19 cellular contexts compared by ENCODE assay signal in the genomic region with DNA sequence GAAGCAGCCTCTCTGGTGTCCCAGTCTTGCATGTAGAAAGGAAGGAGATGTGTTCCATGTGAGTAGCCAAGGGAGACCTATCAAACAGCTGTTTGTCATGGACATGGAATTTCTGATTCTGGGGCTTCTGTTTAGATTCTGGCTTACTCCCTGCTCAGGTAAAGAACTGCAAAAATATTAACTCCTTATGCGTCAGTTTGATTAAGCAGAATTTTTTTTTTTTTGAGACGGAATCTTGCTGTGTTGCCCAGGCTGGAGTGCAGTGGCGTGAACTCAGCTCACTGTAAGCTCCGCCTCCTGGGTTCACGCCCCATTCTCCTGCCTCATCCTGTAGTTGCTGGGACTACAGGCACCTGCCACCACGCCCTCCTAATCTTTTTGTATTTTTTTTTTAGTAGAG.
"Had no signal": no experiment of that assay in that cellular context is flagged by ENCODE, and none has a peak within 500 bp of the region (broad histone marks: within the 10 kb centered on the region; RNA-seq: fewer than 3 reads in every experiment).

No MANE protein-coding gene starts in this region.

- H3K9me3 ChIP-seq: lower lobe of right lung, sigmoid colon had no signal

- H3K36me3 ChIP-seq: neural progenitor cell had no signal

- H3K4me1 ChIP-seq: sigmoid colon had no signal

- H3K4me3 ChIP-seq: coronary artery, lower lobe of right lung, neural progenitor cell, sigmoid colon had no signal

- H3K27me3 ChIP-seq: neural progenitor cell, sigmoid colon had no signal

- DNase-seq: activated B cell treated with CpG ODN at 0.5 μM for 24 hours; activated CD4-positive, alpha-beta T cell treated with anti-CD3 and anti-CD28 coated beads for 36 hours; activated CD4-positive, alpha-beta T cell treated with anti-CD3 and anti-CD28 coated beads, Interleukin-2, amount 50 U/mL, for 4 hours; activated CD8-positive, alpha-beta memory T cell treated with anti-CD3 and anti-CD28 coated beads for 24 hours; activated CD8-positive, alpha-beta memory T cell treated with anti-CD3 and anti-CD28 coated beads, Interleukin-2, amount 50 U/mL, for 4 hours; activated naive CD8-positive, alpha-beta T cell treated with anti-CD3 and anti-CD28 coated beads, Interleukin-2, amount 10 ng/mL, durations not matched to agents 7 days and 5 days; activated T-cell treated with anti-CD3 and anti-CD28 coated beads, Interleukin-2, amount 50 U/mL, for 24 hours; amygdala; hippocampal formation; lower lobe of right lung; naive thymus-derived CD8-positive, alpha-beta T cell; retina; sigmoid colon; stimulated activated CD4-positive, alpha-beta T cell treated with anti-CD3 and anti-CD28 coated beads, Interleukin-2, amount 100 ng/mL, for 48 hours; stimulated activated CD8-positive, alpha-beta memory T cell treated with anti-CD3 and anti-CD28 coated beads, Interleukin-4, amount 100 ng/mL, for 48 hours; stimulated activated naive B cell treated with anti-CD40 and anti-IgM and Interleukin-4, amounts not matched to agents 10 μg/mL and 1 μg/mL and 100 μg/mL, for 72 hours had no signal

- ATAC-seq: activated CD4-positive, alpha-beta T cell treated with anti-CD3 and anti-CD28 coated beads for 36 hours; activated T-helper 17 cell treated with anti-CD3 and anti-CD28 coated beads, Interleukin-2, amount 50 U/mL, for 72 hours; lower lobe of right lung; naive thymus-derived CD8-positive, alpha-beta T cell; stimulated activated naive B cell treated with anti-CD40 and anti-IgM and Interleukin-4, amounts not matched to agents 10 μg/mL and 1 μg/mL and 100 μg/mL, for 72 hours had no signal

- H3K9ac ChIP-seq: neural progenitor cell had no signal

- H3K27ac ChIP-seq: coronary artery, lower lobe of right lung, neural progenitor cell, sigmoid colon had no signal
